ENCODE assay signal across 13 cellular contexts in the genomic region with DNA sequence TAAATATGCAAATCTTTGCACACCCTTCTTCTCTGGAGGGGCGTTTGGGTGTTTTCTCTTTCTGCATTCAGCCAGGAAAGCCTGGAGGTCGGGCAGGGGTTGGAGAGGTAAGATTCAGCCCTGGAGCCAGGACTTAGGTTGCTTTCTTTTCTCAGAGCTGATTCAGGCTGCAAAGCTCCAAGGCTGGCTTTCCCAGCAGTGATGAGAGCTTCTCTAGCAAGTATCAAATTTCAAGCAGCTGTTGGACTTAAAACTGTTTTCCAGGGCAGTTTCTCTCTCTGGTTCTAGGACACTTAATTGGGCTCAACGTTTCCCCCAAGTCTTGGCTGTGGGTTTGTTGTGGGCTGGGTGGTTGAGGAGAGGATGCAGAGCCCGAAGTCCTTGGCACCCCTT. TPM values are rescaled to one million over a fixed set of nuclear protein-coding genes. Genes with fewer than 3 reads are reported as not detected.
DNase-seq lines count a peak whose midpoint lies in the region; ATAC-seq and TF ChIP-seq lines count a peak whose summit lies in the region.
"Had no signal": no experiment of that assay in that cellular context is flagged by ENCODE, and none has a peak within 500 bp of the region (broad histone marks: within the 10 kb centered on the region; RNA-seq: fewer than 3 reads in every experiment).

No MANE protein-coding gene starts in this region.

- CTCF ChIA-PET in HEK293 (lab: Yijun Ruan, JAX): interaction anchor here (0.8 to 2.0 kb wide), 3 partner anchors 15 to 95 kb away, joined by 5 to 6 read pairs (median 6); no protein-coding TSS in a partner anchor

- 0% methylated on average over 1 to 3 of the region's 4 CpGs for WGBS in gastroesophageal sphincter (ENCODE audit: low coverage in 1 of 2), 2 donors

- no peak for TF ChIP-seq POLR2A in gastroesophageal sphincter (IDR thresholded peaks at IDR 0.05)

- no peaks in the 10 kb centered on the region for H3K36me3 Mint-ChIP-seq in activated naive CD8-positive, alpha-beta T cell treated with anti-CD3 and anti-CD28 coated beads for 36 hours

- DNase-seq in RWPE2 (ENCODE audit: low spot score) (no peak), smooth muscle cell of the brain vasculature (ENCODE audit: low read depth, low spot score) (peak; percentile 32), middle frontal gyrus (ENCODE audit: extremely low spot score, low spot score) (no peak), coronary artery (ENCODE audit: low spot score) (no peak)
- DNase-seq in activated naive CD8-positive, alpha-beta T cell treated with anti-CD3 and anti-CD28 coated beads for 36 hours: no peak
- DNase-seq: activated CD4-positive, alpha-beta T cell treated with anti-CD3 and anti-CD28 coated beads, Interleukin-2, amount 50 U/mL, for 1 hour; RPMI8226; stimulated activated CD4-positive, alpha-beta T cell treated with anti-CD3 and anti-CD28 coated beads, Interleukin-2, amount 100 ng/mL, for 24 hours had no signal

- H3K27me3 Mint-ChIP-seq in activated naive CD8-positive, alpha-beta T cell treated with anti-CD3 and anti-CD28 coated beads for 36 hours: peaks cover 7% of the 10 kb centered on the region

- POLR2A ChIA-PET in HEK293 (lab: Yijun Ruan, JAX): no interaction called here

- no peaks in the 10 kb centered on the region for H3K4me1 ChIP-seq in HEK293 (ENCODE audit: control insufficient read depth, insufficient read depth, low read length)
- peaks cover 44% of the 10 kb centered on the region for H3K4me1 ChIP-seq in RWPE2 (ENCODE audit: insufficient read depth, poor library complexity, severe bottlenecking)
- peaks cover 0 to 8% (median 0%) of the 10 kb centered on the region in 3 donors for H3K4me1 ChIP-seq in gastroesophageal sphincter

- H3K27ac Mint-ChIP-seq in activated naive CD8-positive, alpha-beta T cell treated with anti-CD3 and anti-CD28 coated beads for 36 hours: no peak overlapping the region

- TF ChIP-seq EP300 in gastroesophageal sphincter (IDR thresholded peaks at IDR 0.05): no peak

- H3K4me3 ChIP-seq in HEK293 (ENCODE audit: low read depth, low read length) (no peak overlapping the region), RWPE2 (ENCODE audit: severe bottlenecking) (no peak overlapping the region), gastroesophageal sphincter (no peak overlapping the region), coronary artery (no peak overlapping the region)

- ATAC-seq in RWPE2 (ENCODE audit: low read depth) (peak; percentile 55), gastroesophageal sphincter (peak; percentile 52)
- ATAC-seq: HCT116 had no signal

- no peak overlapping the region for H3K4me3 Mint-ChIP-seq in activated naive CD8-positive, alpha-beta T cell treated with anti-CD3 and anti-CD28 coated beads for 36 hours
- H3K4me3 Mint-ChIP-seq: central memory CD8-positive, alpha-beta T cell had no signal

- no peaks in the 10 kb centered on the region for H3K9me3 Mint-ChIP-seq in activated naive CD8-positive, alpha-beta T cell treated with anti-CD3 and anti-CD28 coated beads for 36 hours
- H3K9me3 Mint-ChIP-seq: central memory CD8-positive, alpha-beta T cell had no signal

- H3K36me3 ChIP-seq in HEK293 (ENCODE audit: control insufficient read depth in 2 of 2, insufficient read depth in 1 of 2, low read length in 2 of 2) (no peaks in the 10 kb centered on the region), RWPE2 (ENCODE audit: low read depth) (no peaks in the 10 kb centered on the region), gastroesophageal sphincter (no peaks in the 10 kb centered on the region)

- H3K27ac ChIP-seq in HEK293 (ENCODE audit: extremely low read depth, low read depth, low read length) (no peak overlapping the region), RWPE2 (ENCODE audit: poor library complexity, severe bottlenecking) (peak overlapping the region; percentile 42), gastroesophageal sphincter (no peak overlapping the region), coronary artery (peak overlapping the region in 1 of 2 donors; percentile 47)

- no peaks in the 10 kb centered on the region for H3K9me3 ChIP-seq in HEK293 (ENCODE audit: control insufficient read depth, insufficient read depth, low read depth, low read length)
- no peaks in the 10 kb centered on the region for H3K9me3 ChIP-seq in RWPE2 (ENCODE audit: severe bottlenecking)
- no peaks in the 10 kb centered on the region for H3K9me3 ChIP-seq in gastroesophageal sphincter

- TF ChIP-seq CTCF in HEK293 (tag by site-specific recombination; IDR thresholded peaks at IDR 0.05) (no peak), RWPE2 (IDR thresholded peaks at IDR 0.05; ENCODE audit: poor library complexity, severe bottlenecking) (no peak), gastroesophageal sphincter (IDR thresholded peaks at IDR 0.05) (no peak), coronary artery (IDR thresholded peaks at IDR 0.05) (no peak)

- no peaks in the 10 kb centered on the region for H3K27me3 ChIP-seq in RWPE2 (ENCODE audit: insufficient read depth, poor library complexity, severe bottlenecking)
- peaks cover 7% of the 10 kb centered on the region for H3K27me3 ChIP-seq in gastroesophageal sphincter

- no peaks in the 10 kb centered on the region for H3K4me1 Mint-ChIP-seq in activated naive CD8-positive, alpha-beta T cell treated with anti-CD3 and anti-CD28 coated beads for 36 hours
- H3K4me1 Mint-ChIP-seq: central memory CD8-positive, alpha-beta T cell had no signal

TF ChIP-seq in HEK293, 187 proteins besides CTCF, POLR2A, EP300 and RAD21:
- TF ChIP-seq ZNF747 (tag by site-specific recombination; IDR thresholded peaks at IDR 0.05): no peak
- TF ChIP-seq AEBP2 (tag by site-specific recombination; IDR thresholded peaks at IDR 0.05; ENCODE audit: borderline replicate concordance): no peak
- no peak for TF ChIP-seq ZNF777 (tag by site-specific recombination; IDR thresholded peaks at IDR 0.05; ENCODE audit: borderline replicate concordance)
- peak; percentile 19; the same call in 1 of the 2 replicates for TF ChIP-seq ZNF394 (tag by site-specific recombination; IDR thresholded peaks at IDR 0.05; ENCODE audit: borderline replicate concordance)
- peak; percentile 88 for TF ChIP-seq PRDM4 (tag by site-specific recombination; IDR thresholded peaks at IDR 0.05)
- no peak for TF ChIP-seq ZNF366 (tag by site-specific recombination; conservative IDR thresholded peaks at IDR 0.05)

RNA-seq across cellular contexts. Expression of gene AKR1B10, which starts 0.6 kb away (rescaled TPM):
- total RNA-seq in gastroesophageal sphincter: 10 to 100 TPM in 1 of 4 donors, 1 to 10 TPM in 2, under 1 TPM in 1; 0.81 to 40.9 (median 3.7) TPM
- not detected for total RNA-seq in activated naive CD8-positive, alpha-beta T cell treated with anti-CD3 and anti-CD28 coated beads for 36 hours

RNA-seq across cellular contexts. Expression of gene AKR1B15, which starts 20.9 kb away (rescaled TPM):
- total RNA-seq in gastroesophageal sphincter: under 1 TPM in 1 of 4 donors, not detected in 3; 0.35 TPM
- not detected for total RNA-seq in activated naive CD8-positive, alpha-beta T cell treated with anti-CD3 and anti-CD28 coated beads for 36 hours
- total RNA-seq: urinary bladder had no signal
